11 cellular contexts compared by ENCODE assay signal in genomic region chr2:167001165-167001564, GRCh38.
"Had no signal": no experiment of that assay in that cellular context is flagged by ENCODE, and none has a peak within 500 bp of the region (broad histone marks: within the 10 kb centered on the region; RNA-seq: fewer than 3 reads in every experiment).

No MANE protein-coding gene starts in this region.

- H3K9ac ChIP-seq: GM23248 had no signal

- H3K27ac ChIP-seq: GM23248 had no signal

- H2AFZ ChIP-seq: GM23248, GM23338 had no signal

- H3K4me1 ChIP-seq: HAP-1 had no signal

- DNase-seq: GM23248, GOT3, H7, H9, HCEC 1CT, HFFc6 had no signal

- FAIRE-seq: H1, H54 had no signal

- H3K4me2 ChIP-seq: GM23338 had no signal

- ATAC-seq: GM23338, HCT116 had no signal

- H3K9me3 ChIP-seq: HAP-1 had no signal

- H3K4me3 ChIP-seq: GM23248, GM23338, HAP-1 had no signal

- H3K36me3 ChIP-seq: HAP-1 had no signal
